ENCODE assay signal across 15 cellular contexts in the genomic region with DNA sequence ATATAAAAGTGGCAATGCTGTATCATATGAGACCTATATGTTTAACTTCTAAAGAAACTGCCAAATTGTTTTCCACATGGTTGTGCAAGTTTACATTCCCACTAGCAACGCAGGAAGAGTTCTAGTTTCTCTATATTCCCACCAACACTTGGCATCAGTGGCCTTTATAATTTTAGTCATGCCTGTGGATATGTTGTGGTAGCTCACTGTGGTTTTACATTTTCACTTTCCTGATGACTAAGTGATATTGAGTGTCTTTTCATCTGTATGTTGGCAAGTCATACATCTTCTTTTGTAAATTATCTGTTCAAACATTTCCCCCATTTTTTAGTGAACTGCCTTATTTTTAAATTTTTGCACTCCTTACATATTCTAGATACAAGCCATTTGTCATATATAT.
DNase-seq lines count a peak whose midpoint lies in the region; ATAC-seq and TF ChIP-seq lines count a peak whose summit lies in the region.
"Had no signal": no experiment of that assay in that cellular context is flagged by ENCODE, and none has a peak within 500 bp of the region (broad histone marks: within the 10 kb centered on the region; RNA-seq: fewer than 3 reads in every experiment).

No MANE protein-coding gene starts in this region.

- no peak for TF ChIP-seq CTCF in astrocyte of the spinal cord (IDR thresholded peaks at IDR 0.05; ENCODE audit: low read depth, low read length)
- TF ChIP-seq CTCF in hepatocyte (IDR thresholded peaks at IDR 0.05; ENCODE audit: poor library complexity): no peak

- DNase-seq in Kasumi-1 (lab: John Stamatoyannopoulos, UW) (peak; percentile 32 to 33), astrocyte of the spinal cord (ENCODE audit: low read depth, low spot score) (peak; percentile 66), non-pigmented ciliary epithelial cell (ENCODE audit: low read depth) (peak; percentile 45), NCI-H446 treated with DMSO at 0.1 percent for 48 hours (lab: John Stamatoyannopoulos, UW) (no peak), dermis blood vessel endothelial cell (no peak), iPS-NIHi7 (ENCODE audit: extremely low spot score) (no peak), hepatocyte (ENCODE audit: low spot score) (no peak)
- DNase-seq: activated CD8-positive, alpha-beta memory T cell treated with anti-CD3 and anti-CD28 coated beads, Interleukin-2, amount 10 ng/mL, durations not matched to agents 7 days and 5 days; activated naive CD8-positive, alpha-beta T cell treated with anti-CD3 and anti-CD28 coated beads, Interleukin-2, amount 10 ng/mL, durations not matched to agents 7 days and 5 days; CD8-positive, alpha-beta memory T cell; glutamatergic neuron; left lung; NCI-H510A treated with DMSO at 0.1 percent for 48 hours; testis had no signal

- H3K9me3 ChIP-seq in hepatocyte (ENCODE audit: low read depth): no peaks in the 10 kb centered on the region
- H3K9me3 ChIP-seq: left lung, testis had no signal

- no peaks in the 10 kb centered on the region for H3K79me2 ChIP-seq in hepatocyte

- in situ Hi-C loops in astrocyte of the spinal cord (cut with HindIII; ENCODE audit: low sequenced_read_pairs): no loop called here

- no peaks in the 10 kb centered on the region for H3K9me2 ChIP-seq in hepatocyte (replicated peaks; ENCODE audit: insufficient read depth)

- H3K4me2 ChIP-seq in hepatocyte: no peak overlapping the region

- H3K36me3 ChIP-seq in hepatocyte (replicated peaks; ENCODE audit: insufficient read depth, low read depth): no peaks in the 10 kb centered on the region
- H3K36me3 ChIP-seq: left lung had no signal

- H3K27ac ChIP-seq in hepatocyte: no peak overlapping the region
- H3K27ac ChIP-seq: left lung, testis had no signal

- H4K20me1 ChIP-seq in hepatocyte (ENCODE audit: insufficient read depth, poor library complexity, severe bottlenecking): no peaks in the 10 kb centered on the region

- H3K27me3 ChIP-seq in hepatocyte: no peaks in the 10 kb centered on the region
- H3K27me3 ChIP-seq: left lung, testis had no signal

- H3K4me3 ChIP-seq in astrocyte of the spinal cord (ENCODE audit: low read depth, low read length) (no peak overlapping the region), hepatocyte (no peak overlapping the region)
- H3K4me3 ChIP-seq: left lung, testis had no signal

- 90% methylated on average over 1 of the region's 1 CpG for WGBS in hepatocyte (ENCODE audit: low lambda C conversion rate, missing lambda C conversion rate)

- H2AFZ ChIP-seq in hepatocyte: no peak overlapping the region

- no peaks in the 10 kb centered on the region for H3K4me1 ChIP-seq in hepatocyte (ENCODE audit: insufficient read depth)
- H3K4me1 ChIP-seq: left lung, testis had no signal

- peak; percentile 72 for ATAC-seq in GM18868 (IDR thresholded peaks at IDR 0.05; ENCODE audit: unreplicated experiment)
- ATAC-seq: activated CD8-positive, alpha-beta memory T cell treated with anti-CD3 and anti-CD28 coated beads, Interleukin-2, amount 10 ng/mL, durations not matched to agents 7 days and 5 days; left lung had no signal

Comparison
In these comparisons a context has a peak if more than half of its experiments do, and no peak if none do; other contexts are left out.
1. DNase-seq: peak in Kasumi-1 (2 of 2), astrocyte of the spinal cord (single experiment) and non-pigmented ciliary epithelial cell (single experiment); none in NCI-H446 treated with DMSO at 0.1 percent for 48 hours (single experiment), dermis blood vessel endothelial cell (single experiment), iPS-NIHi7 (single experiment) and hepatocyte (single experiment).